ENCODE assay signal across 8 cellular contexts in genomic region chr6:149965191-149966020, GRCh38. TPM values are rescaled to one million over a fixed set of nuclear protein-coding genes. Genes with fewer than 3 reads are reported as not detected.
A peak's percentile ranks its signal among the peaks of the same experiment; 100 is the strongest.
DNase-seq lines count a peak whose midpoint lies in the region; ATAC-seq, FAIRE-seq and TF ChIP-seq lines count a peak whose summit lies in the region.

No MANE protein-coding gene starts in this region.

- peak overlapping the region in 6 of 10 donors; percentile 19 to 92 (median 86) for H3K27ac Mint-ChIP-seq in naive thymus-derived CD8-positive, alpha-beta T cell

- H3K9me3 ChIP-seq in kidney (ENCODE audit: control insufficient read depth in 1 of 2, low read length in 2 of 2), result no peaks in the 10 kb centered on the region

- H3K4me1 Mint-ChIP-seq in naive thymus-derived CD8-positive, alpha-beta T cell, result peaks cover 19 to 32% (median 29%) of the 10 kb centered on the region in 4 donors

- peak overlapping the region; percentile 83 to 97 (median 94) for H3K4me3 Mint-ChIP-seq in naive thymus-derived CD8-positive, alpha-beta T cell

- intact Hi-C loops in head of caudate nucleus (cut with DNase I), result no loop called here
- intact Hi-C loops in kidney (cut with DNase I), result no loop called here

- H3K4me3 ChIP-seq in choroid plexus epithelial cell (ENCODE audit: low read depth, low read length) (peak overlapping the region; percentile 46), kidney (ENCODE audit: low read length in 2 of 2) (peak overlapping the region in 1 of 2 donors; percentile 59)

- POLR2A ChIA-PET in naive thymus-derived CD8-positive, alpha-beta T cell (lab: Charles Lee), result no interaction called here

- H3K27ac ChIP-seq in kidney (ENCODE audit: low read depth in 2 of 2, low read length in 2 of 2), result no peak overlapping the region

- no peak overlapping the region for H3K9ac ChIP-seq in kidney (ENCODE audit: low read length in 2 of 2)

- peak; percentile 22 to 26 for ATAC-seq in naive thymus-derived CD8-positive, alpha-beta T cell
- ATAC-seq in HG03159 (IDR thresholded peaks at IDR 0.05; ENCODE audit: unreplicated experiment), result no peak

- no peaks in the 10 kb centered on the region for H3K36me3 ChIP-seq in kidney (ENCODE audit: control insufficient read depth in 1 of 2, insufficient read depth in 2 of 2, low read length in 2 of 2)

- H3K9me3 Mint-ChIP-seq in naive thymus-derived CD8-positive, alpha-beta T cell, result no peaks in the 10 kb centered on the region

- H3K36me3 Mint-ChIP-seq in naive thymus-derived CD8-positive, alpha-beta T cell, result peaks cover 0 to 6% (median 2%) of the 10 kb centered on the region in 3 donors

- DNase-seq in AG20443 (ENCODE audit: low spot score) (peak; percentile 43), NCI-H748 (lab: John Stamatoyannopoulos, UW; ENCODE audit: unreplicated experiment) (peak; percentile 54), choroid plexus epithelial cell (ENCODE audit: low read depth) (peak; percentile 23), GM19238 (ENCODE audit: insufficient read length, low spot score) (no peak), head of caudate nucleus (no peak), kidney (no peak)
- peak in 6 of 10 donors; percentile 18 to 68 (median 40) for DNase-seq in naive thymus-derived CD8-positive, alpha-beta T cell

- H3K4me1 ChIP-seq in kidney (ENCODE audit: control insufficient read depth in 1 of 2, insufficient read depth in 1 of 2, low read depth in 1 of 2, low read length in 2 of 2), result peaks cover 6 to 20% of the 10 kb centered on the region in 2 donors

- FAIRE-seq in kidney (lab: Jason Lieb, UNC), result no peak

- TF ChIP-seq CTCF in choroid plexus epithelial cell (conservative IDR thresholded peaks at IDR 0.05; ENCODE audit: low read depth, low read length) (no peak), kidney (IDR thresholded peaks at IDR 0.05; ENCODE audit: borderline replicate concordance, extremely low read depth, insufficient read depth) (no peak)

- peaks cover 60 to 96% (median 78%) of the 10 kb centered on the region in 5 donors for H3K27me3 Mint-ChIP-seq in naive thymus-derived CD8-positive, alpha-beta T cell

RNA-seq across cellular contexts. Expression of gene ULBP1, which starts 1.7 kb away (rescaled TPM):
- under 1 TPM in 1 of 2 experiments, not detected in 1; 0.16 TPM for total RNA-seq in naive thymus-derived CD8-positive, alpha-beta T cell
- not detected for polyA plus RNA-seq in naive thymus-derived CD8-positive, alpha-beta T cell
- total RNA-seq in kidney, result 0.72 TPM
- 0.47 TPM for polyA plus RNA-seq in kidney (ENCODE audit: insufficient read depth, low read depth, low replicate concordance)

RNA-seq across cellular contexts. Expression of gene ULBP2, which starts 23.6 kb away (rescaled TPM):
- not detected for total RNA-seq in naive thymus-derived CD8-positive, alpha-beta T cell
- polyA plus RNA-seq in naive thymus-derived CD8-positive, alpha-beta T cell, result under 1 TPM in 2 of 3 donors, not detected in 1; 0.37 to 0.41 TPM
- 1.3 TPM for total RNA-seq in kidney
- 2.5 TPM for polyA plus RNA-seq in kidney (ENCODE audit: insufficient read depth, low read depth, low replicate concordance)

RNA-seq across cellular contexts. Expression of gene RAET1G, which starts 42.5 kb away (rescaled TPM):
- total RNA-seq in naive thymus-derived CD8-positive, alpha-beta T cell, result not detected
- polyA plus RNA-seq in naive thymus-derived CD8-positive, alpha-beta T cell, result not detected
- 0.41 TPM for total RNA-seq in kidney
- polyA plus RNA-seq in kidney (ENCODE audit: insufficient read depth, low read depth, low replicate concordance), result 1.3 TPM

RNA-seq across cellular contexts. Expression of gene RAET1L, which starts 59.9 kb away (rescaled TPM):
- not detected for total RNA-seq in naive thymus-derived CD8-positive, alpha-beta T cell
- not detected for polyA plus RNA-seq in naive thymus-derived CD8-positive, alpha-beta T cell
- 3.3 TPM for total RNA-seq in kidney
- not detected for polyA plus RNA-seq in kidney (ENCODE audit: insufficient read depth, low read depth, low replicate concordance)

Comparison
In these comparisons a context has a peak if more than half of its experiments do, and no peak if none do; other contexts are left out.
1. DNase-seq: peak in AG20443 (single experiment), NCI-H748 (single experiment), choroid plexus epithelial cell (single experiment) and naive thymus-derived CD8-positive, alpha-beta T cell (6 of 10); none in GM19238 (single experiment), head of caudate nucleus (0 of 42) and kidney (single experiment).